In the genomic region with DNA sequence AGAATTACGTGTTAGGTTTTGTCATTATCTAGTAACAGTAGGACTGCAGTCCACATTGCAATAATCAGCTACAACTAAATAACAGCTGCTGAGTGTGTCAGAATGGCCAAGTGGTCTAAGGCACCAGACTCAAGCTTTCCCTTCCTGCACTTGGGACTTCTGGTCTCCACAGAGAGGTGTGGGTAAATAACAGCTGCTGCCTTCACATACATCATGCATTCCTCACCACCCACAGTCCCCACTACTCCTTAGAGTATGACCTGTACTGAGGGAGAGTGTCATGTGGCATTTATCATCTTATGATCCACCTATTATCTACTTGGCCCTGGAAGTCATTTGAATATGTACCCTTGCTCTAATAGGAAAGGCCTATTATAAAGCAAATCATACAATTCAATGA, we compare ENCODE assay signal across 1 cellular context.
TF ChIP-seq lines count a peak whose summit lies in the region.

No MANE protein-coding gene starts in this region.

TF ChIP-seq in GM12878, 131 proteins besides CTCF, POLR2A, EP300 and RAD21:
- TF ChIP-seq CBFB (IDR thresholded peaks at IDR 0.05; ENCODE audit: low read depth) (no peak), NR2F1 (conservative IDR thresholded peaks at IDR 0.05) (no peak), RCOR1 (conservative IDR thresholded peaks at IDR 0.05; ENCODE audit: low read depth, low read length) (no peak), FOS (IDR thresholded peaks at IDR 0.05; ENCODE audit: borderline replicate concordance, extremely low read depth, insufficient read length) (no peak), NFXL1 (IDR thresholded peaks at IDR 0.05; ENCODE audit: borderline replicate concordance) (no peak), SMC3 (IDR thresholded peaks at IDR 0.05; ENCODE audit: borderline replicate concordance, low read length) (no peak), ATF7 (IDR thresholded peaks at IDR 0.05; ENCODE audit: low read depth) (no peak), IRF4 (IDR thresholded peaks at IDR 0.05; ENCODE audit: low read depth, low read length) (no peak), MLLT1 (IDR thresholded peaks at IDR 0.05) (no peak), KDM1A (IDR thresholded peaks at IDR 0.05; ENCODE audit: borderline replicate concordance) (no peak), NFYA (IDR thresholded peaks at IDR 0.05; ENCODE audit: borderline replicate concordance, low read depth, low read length) (no peak), BACH1 (IDR thresholded peaks at IDR 0.05; ENCODE audit: borderline replicate concordance) (no peak)
